16 cellular contexts compared by ENCODE assay signal in the genomic region with DNA sequence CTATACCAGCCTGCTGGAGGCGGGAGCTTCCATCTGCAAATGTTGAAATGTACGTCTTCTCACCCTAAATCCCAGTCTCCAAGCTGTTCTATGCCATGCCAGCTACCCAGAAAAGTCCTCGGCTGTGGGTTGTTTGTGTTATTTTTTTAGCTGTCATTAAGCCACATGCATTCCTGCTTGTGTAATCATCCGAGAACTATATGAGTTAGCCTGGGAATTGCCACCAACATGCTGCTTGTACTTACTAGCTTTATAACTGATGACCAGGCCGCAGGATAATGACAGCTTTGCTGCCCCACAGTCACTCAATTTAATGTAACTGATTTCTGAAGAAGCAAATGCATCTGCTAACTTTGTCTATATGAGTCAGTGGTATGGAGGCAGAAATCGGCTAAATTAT.
DNase-seq lines count a peak whose midpoint lies in the region; TF ChIP-seq lines count a peak whose summit lies in the region.
"Had no signal": no experiment of that assay in that cellular context is flagged by ENCODE, and none has a peak within 500 bp of the region (broad histone marks: within the 10 kb centered on the region; RNA-seq: fewer than 3 reads in every experiment).

No MANE protein-coding gene starts in this region.

- DNase-seq in AG08395 (ENCODE audit: low spot score) (peak; percentile 73), HT1080 (ENCODE audit: low read depth) (peak; percentile 37), amniotic epithelial cell (ENCODE audit: low read depth) (peak; percentile 58), hepatic stellate cell (ENCODE audit: low spot score) (peak; percentile 13), NCI-H345 (lab: John Stamatoyannopoulos, UW) (no peak), activated T-cell treated with anti-CD3 and anti-CD28 coated beads for 4 hours (no peak), NCI-H345 treated with DMSO at 0.1 percent for 48 hours (lab: John Stamatoyannopoulos, UW; ENCODE audit: unreplicated experiment) (no peak), esophagus squamous epithelium (lab: John Stamatoyannopoulos, UW) (no peak)
- DNase-seq: activated CD4-positive, alpha-beta T cell treated with anti-CD3 and anti-CD28 coated beads, Interleukin-2, amount 10 ng/mL, durations not matched to agents 7 days and 5 days; activated naive CD8-positive, alpha-beta T cell treated with anti-CD3 and anti-CD28 coated beads for 36 hours; activated T-cell treated with anti-CD3 and anti-CD28 coated beads, Interleukin-2, amount 50 U/mL, for 1 hour; heart right ventricle; kidney; midbrain; stimulated activated naive B cell treated with anti-CD40 and anti-IgM and Interleukin-4, amounts not matched to agents 10 μg/mL and 1 μg/mL and 100 μg/mL, for 72 hours had no signal

- intact Hi-C loops in esophagus squamous epithelium (cut with DNase I) = no loop called here

- no peak overlapping the region for H3K4me3 ChIP-seq in esophagus squamous epithelium
- H3K4me3 ChIP-seq: heart right ventricle, skin epidermis had no signal

- no peaks in the 10 kb centered on the region for H3K4me1 ChIP-seq in esophagus squamous epithelium
- H3K4me1 ChIP-seq: heart right ventricle had no signal

- H3K27me3 ChIP-seq in esophagus squamous epithelium = no peaks in the 10 kb centered on the region
- H3K27me3 ChIP-seq: heart right ventricle had no signal

- TF ChIP-seq POLR2A in esophagus squamous epithelium (IDR thresholded peaks at IDR 0.05) = no peak

- WGBS in esophagus squamous epithelium, 2 donors = 70 to 79% methylated on average over 6 of the region's 6 CpGs

- no peak overlapping the region for H3K27ac ChIP-seq in esophagus squamous epithelium
- H3K27ac ChIP-seq: heart right ventricle, skin epidermis had no signal

- TF ChIP-seq CTCF in esophagus squamous epithelium (IDR thresholded peaks at IDR 0.05) = no peak

- no peaks in the 10 kb centered on the region for H3K36me3 ChIP-seq in esophagus squamous epithelium
- H3K36me3 ChIP-seq: heart right ventricle had no signal

- H3K9me3 ChIP-seq in esophagus squamous epithelium = no peaks in the 10 kb centered on the region
- H3K9me3 ChIP-seq: heart right ventricle had no signal

Comparison
In these comparisons a context has a peak if more than half of its experiments do, and no peak if none do; other contexts are left out.
1. DNase-seq: peak in AG08395 (single experiment), HT1080 (single experiment), amniotic epithelial cell (single experiment) and hepatic stellate cell (single experiment); none in NCI-H345 (single experiment), activated T-cell treated with anti-CD3 and anti-CD28 coated beads for 4 hours (single experiment), NCI-H345 treated with DMSO at 0.1 percent for 48 hours (single experiment) and esophagus squamous epithelium (single experiment).